In genomic region chr9:134966270-134966669, GRCh38 we compare ENCODE assay signal across 22 cellular contexts. TPM values are rescaled to one million over a fixed set of nuclear protein-coding genes. Genes with fewer than 3 reads are reported as not detected.
A peak's percentile ranks its signal among the peaks of the same experiment; 100 is the strongest.
DNase-seq lines count a peak whose midpoint lies in the region; ATAC-seq and TF ChIP-seq lines count a peak whose summit lies in the region.
"Had no signal": no experiment of that assay in that cellular context is flagged by ENCODE, and none has a peak within 500 bp of the region (broad histone marks: within the 10 kb centered on the region; RNA-seq: fewer than 3 reads in every experiment).

No MANE protein-coding gene starts in this region.

- H3K9ac ChIP-seq in neuronal stem cell (ENCODE audit: low read depth, low read length, poor library complexity) = no peak overlapping the region

- TF ChIP-seq CTCF in chondrocyte (IDR thresholded peaks at IDR 0.05) (no peak), upper lobe of right lung (IDR thresholded peaks at IDR 0.05) (no peak)

- H2AFZ ChIP-seq in neuronal stem cell (ENCODE audit: low read length) = no peak overlapping the region
- H2AFZ ChIP-seq: GM23338 had no signal

- POLR2A ChIA-PET in CD4-positive, alpha-beta memory T cell (lab: Charles Lee; ENCODE audit: partially characterized antibody) = no interaction called here

- H2BK5ac ChIP-seq in neuronal stem cell (ENCODE audit: low read length) = no peak overlapping the region

- H3K14ac ChIP-seq in neuronal stem cell (ENCODE audit: low read length) = no peak overlapping the region

- H3K79me1 ChIP-seq in neuronal stem cell (ENCODE audit: low read depth, low read length) = no peaks in the 10 kb centered on the region

- H3K4me1 Mint-ChIP-seq in activated naive CD4-positive, alpha-beta T cell treated with anti-CD3 and anti-CD28 coated beads, Interleukin-2, amount 10 ng/mL, durations not matched to agents 7 days and 5 days = no peaks in the 10 kb centered on the region
- H3K4me1 Mint-ChIP-seq in chondrocyte (ENCODE audit: low read depth) = peaks cover 11% of the 10 kb centered on the region
- H3K4me1 Mint-ChIP-seq in CD4-positive, alpha-beta memory T cell = no peaks in the 10 kb centered on the region
- H3K4me1 Mint-ChIP-seq: CD4-positive, CD25-positive, alpha-beta regulatory T cell had no signal

- no peak for ATAC-seq in upper lobe of right lung
- ATAC-seq: GM23338 had no signal

- H3K4me1 ChIP-seq in neuronal stem cell (ENCODE audit: control insufficient read depth in 2 of 2, insufficient read depth in 1 of 2, low read depth in 1 of 2, low read length in 2 of 2) (peaks cover 0 to 19% of the 10 kb centered on the region in 2 donors), upper lobe of right lung (peaks cover 4% of the 10 kb centered on the region)
- no peaks in the 10 kb centered on the region for H3K4me1 ChIP-seq in CD4-positive, alpha-beta memory T cell (ENCODE audit: insufficient read depth, low read length)
- H3K4me1 ChIP-seq: Caco-2 had no signal

- H2BK15ac ChIP-seq in neuronal stem cell (ENCODE audit: low read length) = peak overlapping the region; percentile 97

- H3K23ac ChIP-seq in neuronal stem cell (ENCODE audit: low read depth, low read length, poor library complexity) = no peak overlapping the region

- peak overlapping the region; percentile 98 for H2AK5ac ChIP-seq in neuronal stem cell (ENCODE audit: low read depth, low read length)

- no peaks in the 10 kb centered on the region for H3K36me3 ChIP-seq in neuronal stem cell (replicated peaks in 1 of 2; ENCODE audit: control insufficient read depth in 2 of 2, insufficient read depth in 2 of 2, low read length in 2 of 2)
- H3K36me3 ChIP-seq in upper lobe of right lung = no peaks in the 10 kb centered on the region
- H3K36me3 ChIP-seq in CD4-positive, alpha-beta memory T cell (ENCODE audit: insufficient read depth, low read length) = no peaks in the 10 kb centered on the region
- H3K36me3 ChIP-seq: BE2C had no signal

- intact Hi-C loops in upper lobe of right lung (cut with DNase I) = no loop called here
- intact Hi-C loops in CD4-positive, alpha-beta memory T cell (cut with micrococcal nuclease) = no loop called here

- H3K9me3 ChIP-seq in neuronal stem cell (replicated peaks in 1 of 2; ENCODE audit: control insufficient read depth in 2 of 2, insufficient read depth in 1 of 2, low read depth in 1 of 2, low read length in 2 of 2) (no peaks in the 10 kb centered on the region), upper lobe of right lung (no peaks in the 10 kb centered on the region)
- H3K9me3 ChIP-seq in CD4-positive, alpha-beta memory T cell (ENCODE audit: control insufficient read depth in 1 of 2, low read length in 2 of 2) = no peaks in the 10 kb centered on the region
- H3K9me3 ChIP-seq: BE2C, Caco-2 had no signal

- H3K27ac Mint-ChIP-seq in activated naive CD4-positive, alpha-beta T cell treated with anti-CD3 and anti-CD28 coated beads, Interleukin-2, amount 10 ng/mL, durations not matched to agents 7 days and 5 days = no peak overlapping the region
- H3K27ac Mint-ChIP-seq in chondrocyte (ENCODE audit: unreplicated experiment) = no peak overlapping the region
- no peak overlapping the region for H3K27ac Mint-ChIP-seq in CD4-positive, alpha-beta memory T cell
- H3K27ac Mint-ChIP-seq: CD4-positive, CD25-positive, alpha-beta regulatory T cell; GM23338 had no signal

- H3K27ac ChIP-seq in neuronal stem cell (replicated peaks; ENCODE audit: low read length) (no peak overlapping the region), upper lobe of right lung (no peak overlapping the region)
- no peak overlapping the region for H3K27ac ChIP-seq in CD4-positive, alpha-beta memory T cell (ENCODE audit: low read depth, low read length)

- no peak overlapping the region for H3K4me2 ChIP-seq in neuronal stem cell (ENCODE audit: insufficient read depth, low read length, poor library complexity, severe bottlenecking)
- H3K4me2 ChIP-seq: GM23338 had no signal

- WGBS in neuronal stem cell (ENCODE audit: extremely low coverage in 2 of 2, insufficient read length in 2 of 2, insufficient replicate concordance in 1 of 2), 2 donors = no CpG with 5 or more reads among the region's 12 CpGs

- CTCF ChIA-PET in activated naive CD4-positive, alpha-beta T cell treated with anti-CD3 and anti-CD28 coated beads, Interleukin-2, amount 10 ng/mL, durations not matched to agents 7 days and 5 days (lab: Charles Lee) = no interaction called here
- CTCF ChIA-PET in CD4-positive, alpha-beta memory T cell (lab: Charles Lee; ENCODE audit: partially characterized antibody) = no interaction called here

- no peaks in the 10 kb centered on the region for H3K27me3 Mint-ChIP-seq in activated naive CD4-positive, alpha-beta T cell treated with anti-CD3 and anti-CD28 coated beads, Interleukin-2, amount 10 ng/mL, durations not matched to agents 7 days and 5 days
- peaks cover 11% of the 10 kb centered on the region for H3K27me3 Mint-ChIP-seq in chondrocyte (ENCODE audit: low read depth)
- peaks cover 8 to 12% of the 10 kb centered on the region in 2 donors for H3K27me3 Mint-ChIP-seq in CD4-positive, alpha-beta memory T cell
- H3K27me3 Mint-ChIP-seq: CD4-positive, CD25-positive, alpha-beta regulatory T cell had no signal

- H2BK12ac ChIP-seq in neuronal stem cell (ENCODE audit: low read length) = no peak overlapping the region

- H4K91ac ChIP-seq in neuronal stem cell (ENCODE audit: low read depth, low read length, poor library complexity) = no peak overlapping the region

- H3K4me3 ChIP-seq in neuronal stem cell (ENCODE audit: low read length in 2 of 2) (no peak overlapping the region), upper lobe of right lung (no peak overlapping the region)
- H3K4me3 ChIP-seq in CD4-positive, alpha-beta memory T cell (ENCODE audit: low read length in 2 of 2) = no peak overlapping the region
- H3K4me3 ChIP-seq: GM23338 had no signal

- H3K36me3 Mint-ChIP-seq in activated naive CD4-positive, alpha-beta T cell treated with anti-CD3 and anti-CD28 coated beads, Interleukin-2, amount 10 ng/mL, durations not matched to agents 7 days and 5 days = no peaks in the 10 kb centered on the region
- no peaks in the 10 kb centered on the region for H3K36me3 Mint-ChIP-seq in chondrocyte (ENCODE audit: low read depth)
- no peaks in the 10 kb centered on the region for H3K36me3 Mint-ChIP-seq in CD4-positive, alpha-beta memory T cell
- H3K36me3 Mint-ChIP-seq: CD4-positive, CD25-positive, alpha-beta regulatory T cell had no signal

- DNase-seq in activated naive CD4-positive, alpha-beta T cell treated with anti-CD3 and anti-CD28 coated beads, Interleukin-2, amount 10 ng/mL, durations not matched to agents 7 days and 5 days = peak; percentile 1
- no peak for DNase-seq in activated naive CD4-positive, alpha-beta T cell treated with Interleukin-2 at 50 U/mL for 16 hours
- DNase-seq in chondrocyte (ENCODE audit: low spot score) (peak; percentile 46), neuronal stem cell (ENCODE audit: low spot score) (no peak), upper lobe of right lung (peak; percentile 31), foreskin melanocyte (no peak)
- no peak for DNase-seq in activated effector memory CD4-positive, alpha-beta T cell treated with Interleukin-2 at 50 U/mL for 16 hours
- DNase-seq in CD4-positive, alpha-beta memory T cell = no peak
- DNase-seq: BE2C; CD4-positive, CD25-positive, alpha-beta regulatory T cell; GF-D8; NCI-H1105; NCI-H1694; NCI-H2081 treated with DMSO at 0.1 percent for 48 hours; NCI-H748 treated with DMSO at 0.1 percent for 48 hours; OCI-M1; SIG-M5 had no signal

- peak overlapping the region; percentile 5 for H3K18ac ChIP-seq in neuronal stem cell (ENCODE audit: low read length)

- H3K4me3 Mint-ChIP-seq in activated naive CD4-positive, alpha-beta T cell treated with anti-CD3 and anti-CD28 coated beads, Interleukin-2, amount 10 ng/mL, durations not matched to agents 7 days and 5 days = no peak overlapping the region
- no peak overlapping the region for H3K4me3 Mint-ChIP-seq in chondrocyte (ENCODE audit: unreplicated experiment)
- H3K4me3 Mint-ChIP-seq in CD4-positive, alpha-beta memory T cell = no peak overlapping the region
- H3K4me3 Mint-ChIP-seq: CD4-positive, CD25-positive, alpha-beta regulatory T cell; GM23338 had no signal

- H4K8ac ChIP-seq in neuronal stem cell (ENCODE audit: low read depth, low read length) = no peak overlapping the region

- H3K4ac ChIP-seq in neuronal stem cell (ENCODE audit: low read length) = no peak overlapping the region

- peak overlapping the region; percentile 49 for H2BK120ac ChIP-seq in neuronal stem cell (ENCODE audit: low read depth, low read length)

- H3K27me3 ChIP-seq in neuronal stem cell (ENCODE audit: control insufficient read depth in 3 of 3, insufficient read depth in 3 of 3, low read depth in 1 of 3, low read length in 3 of 3) (no peaks in the 10 kb centered on the region), upper lobe of right lung (peaks cover 12% of the 10 kb centered on the region)
- H3K27me3 ChIP-seq in CD4-positive, alpha-beta memory T cell (ENCODE audit: insufficient read depth, low read length) = no peaks in the 10 kb centered on the region
- H3K27me3 ChIP-seq: BE2C had no signal

- no peaks in the 10 kb centered on the region for H3K9me3 Mint-ChIP-seq in activated naive CD4-positive, alpha-beta T cell treated with anti-CD3 and anti-CD28 coated beads, Interleukin-2, amount 10 ng/mL, durations not matched to agents 7 days and 5 days
- H3K9me3 Mint-ChIP-seq in chondrocyte (ENCODE audit: low read depth) = no peaks in the 10 kb centered on the region
- no peaks in the 10 kb centered on the region for H3K9me3 Mint-ChIP-seq in CD4-positive, alpha-beta memory T cell
- H3K9me3 Mint-ChIP-seq: CD4-positive, CD25-positive, alpha-beta regulatory T cell; GM23338 had no signal

RNA-seq across cellular contexts. Expression of gene FCN1, which starts 48.6 kb away (rescaled TPM):
- total RNA-seq in chondrocyte = not detected in 3 replicates
- not detected for polyA plus RNA-seq in neuronal stem cell (2013, experiment 1 of 2)
- not detected for polyA plus RNA-seq in neuronal stem cell (2013, experiment 2 of 2)
- total RNA-seq in upper lobe of right lung = 63.0 TPM
- total RNA-seq in CD4-positive, alpha-beta memory T cell = 1 to 10 TPM; 4.2 to 4.6 TPM
- polyA plus RNA-seq in CD4-positive, alpha-beta memory T cell = under 1 TPM; 0.48 to 0.88 TPM
- total RNA-seq: Caco-2; CD4-positive, CD25-positive, alpha-beta regulatory T cell; Daoy; GM23338; NCI-H460; RPMI7951 had no signal
- polyA plus RNA-seq: GM23338 had no signal

Comparison
In these comparisons a context has a peak if more than half of its experiments do, and no peak if none do; other contexts are left out.
1. DNase-seq: peak in activated naive CD4-positive, alpha-beta T cell treated with anti-CD3 and anti-CD28 coated beads, Interleukin-2, amount 10 ng/mL, durations not matched to agents 7 days and 5 days (single experiment), chondrocyte (single experiment) and upper lobe of right lung (single experiment); none in activated naive CD4-positive, alpha-beta T cell treated with Interleukin-2 at 50 U/mL for 16 hours (single experiment), neuronal stem cell (single experiment), activated effector memory CD4-positive, alpha-beta T cell treated with Interleukin-2 at 50 U/mL for 16 hours (single experiment), CD4-positive, alpha-beta memory T cell (0 of 5) and foreskin melanocyte (single experiment).
2. RNA of gene FCN1, which starts 48.6 kb away (total RNA-seq): 63.0 TPM in upper lobe of right lung (single experiment); 4.2 to 4.6 TPM in CD4-positive, alpha-beta memory T cell and not detected in chondrocyte; every median in the first group is over 10 times any median in the second.